ENCODE assay signal across 10 cellular contexts in the genomic region with DNA sequence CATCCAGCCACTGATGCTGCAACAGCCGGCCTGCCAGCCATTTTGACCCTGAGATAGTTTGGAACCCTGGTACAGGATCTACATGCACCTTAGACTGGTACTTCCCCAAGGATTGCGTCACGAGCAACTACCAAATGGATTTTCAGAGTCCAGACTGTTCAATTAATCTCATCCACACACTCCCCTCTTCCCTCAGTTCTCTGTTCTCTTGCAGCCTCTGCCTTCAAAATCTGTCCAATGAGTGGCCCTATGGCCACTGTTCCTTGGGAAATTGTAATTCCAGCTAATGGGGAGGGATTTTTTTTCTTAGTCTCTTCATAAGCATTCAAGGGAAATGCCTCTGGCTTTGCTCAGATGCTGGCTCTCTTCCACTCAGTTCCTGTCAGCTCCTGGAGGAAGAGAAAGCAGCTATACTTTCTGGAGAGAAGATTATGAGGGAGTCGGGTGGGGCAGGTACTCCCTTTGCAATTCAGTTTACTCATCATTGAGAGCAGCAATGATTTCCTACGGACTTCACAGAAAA. TPM values are rescaled to one million over a fixed set of nuclear protein-coding genes. Genes with fewer than 3 reads are reported as not detected.
DNase-seq lines count a peak whose midpoint lies in the region; ATAC-seq, FAIRE-seq and TF ChIP-seq lines count a peak whose summit lies in the region.
"Had no signal": no experiment of that assay in that cellular context is flagged by ENCODE, and none has a peak within 500 bp of the region (broad histone marks: within the 10 kb centered on the region; RNA-seq: fewer than 3 reads in every experiment).

No MANE protein-coding gene starts in this region.

- no peak overlapping the region for H3K9ac ChIP-seq in HepG2 (ENCODE audit: insufficient read depth, low read depth, low read length)

- 23% methylated on average over 5 of the region's 5 CpGs for WGBS in HepG2 (ENCODE audit: low lambda C conversion rate)

- no peaks in the 10 kb centered on the region for H3K36me3 Mint-ChIP-seq in CD14-positive monocyte

- H3K4me2 ChIP-seq in HepG2 (ENCODE audit: low read depth, low read length): no peak overlapping the region

- H3K4me3 Mint-ChIP-seq in CD14-positive monocyte: no peak overlapping the region
- H3K4me3 Mint-ChIP-seq: central memory CD8-positive, alpha-beta T cell had no signal

- TF ChIP-seq POLR2A in HepG2 (IDR thresholded peaks at IDR 0.05; ENCODE audit: insufficient read depth in 1 of 2, low read depth in 2 of 2, low read length in 2 of 2): no peak

- H3K27ac ChIP-seq in HepG2 (ENCODE audit: extremely low read length, insufficient read depth, low read length) (no peak overlapping the region), tibial artery (peak overlapping the region; percentile 28 to 33)

- in situ Hi-C loops in HepG2 (cut with HindIII; ENCODE audit: extremely low pct_ligation_motif_present, low pct_unique_long_range_greater_than_20kb): no loop called here

- no peaks in the 10 kb centered on the region for H4K20me1 ChIP-seq in HepG2 (ENCODE audit: insufficient read depth, low read length)

- no peak for TF ChIP-seq CTCF in choroid plexus epithelial cell (conservative IDR thresholded peaks at IDR 0.05; ENCODE audit: low read depth, low read length)
- no peak for TF ChIP-seq CTCF in HepG2 (CRISPR knock-in tag; IDR thresholded peaks at IDR 0.05)
- no peak for TF ChIP-seq CTCF in tibial artery (IDR thresholded peaks at IDR 0.05)
- no peak for TF ChIP-seq CTCF in CD14-positive monocyte (IDR thresholded peaks at IDR 0.05)

- no peak for FAIRE-seq in HepG2 (lab: Jason Lieb, UNC)

- peaks cover 12 to 35% (median 21%) of the 10 kb centered on the region in 7 donors for H3K9me3 Mint-ChIP-seq in CD14-positive monocyte

- no peak for TF ChIP-seq EP300 in HepG2 (IDR thresholded peaks at IDR 0.05; ENCODE audit: low read depth in 2 of 2, low read length in 2 of 2)
- no peak for TF ChIP-seq EP300 in HepG2 (CRISPR knock-in tag; IDR thresholded peaks at IDR 0.05; ENCODE audit: borderline replicate concordance)

- H2AFZ ChIP-seq in HepG2 (ENCODE audit: low read length): no peak overlapping the region

- H3K27ac Mint-ChIP-seq in CD14-positive monocyte: peak overlapping the region in 1 of 7 donors; percentile 8

- DNase-seq in HT1080 (ENCODE audit: low read depth): peak; percentile 98
- DNase-seq in choroid plexus epithelial cell (ENCODE audit: low read depth): peak; percentile 94
- no peak for DNase-seq in HepG2 (ENCODE audit: low spot score)
- DNase-seq in tibial artery: peak; percentile 73 to 78
- DNase-seq in NCI-H2081 treated with DMSO at 0.1 percent for 48 hours (lab: John Stamatoyannopoulos, UW): no peak
- no peak for DNase-seq in NCI-H2196 (lab: John Stamatoyannopoulos, UW; ENCODE audit: unreplicated experiment)
- DNase-seq in CD14-positive monocyte (ENCODE audit: low spot score): no peak
- no peak for DNase-seq in activated CD4-positive, alpha-beta T cell treated with anti-CD3 and anti-CD28 coated beads for 48 hours
- DNase-seq: NCI-H526 had no signal

- H3K9me3 ChIP-seq in HepG2 (ENCODE audit: low read length) (peaks cover 9% of the 10 kb centered on the region), tibial artery (peaks cover 0 to 4% (median 0%) of the 10 kb centered on the region in 3 donors)

- CTCF ChIA-PET in HepG2 (lab: Yijun Ruan, JAX; ENCODE audit: low intra/inter-chr PET ratio, low total read pairs): no interaction called here

- H3K27me3 ChIP-seq in HepG2 (ENCODE audit: control insufficient read depth in 1 of 2, insufficient read depth in 2 of 2, low read length in 2 of 2) (no peaks in the 10 kb centered on the region), tibial artery (no peaks in the 10 kb centered on the region)

- H3K4me1 Mint-ChIP-seq in CD14-positive monocyte: no peaks in the 10 kb centered on the region
- H3K4me1 Mint-ChIP-seq: central memory CD8-positive, alpha-beta T cell had no signal

- no peaks in the 10 kb centered on the region for H3K79me2 ChIP-seq in HepG2 (ENCODE audit: insufficient read depth, low read length)

- intact Hi-C loops in HepG2 (cut with micrococcal nuclease; ENCODE audit: unreplicated experiment): no loop called here
- intact Hi-C loops in tibial artery (cut with DNase I; ENCODE audit: low total_unique reads): no loop called here
- intact Hi-C loops in CD14-positive monocyte (cut with micrococcal nuclease): no loop called here

- H3K36me3 ChIP-seq in HepG2 (replicated peaks in 1 of 2; ENCODE audit: control insufficient read depth in 1 of 2, insufficient read depth in 2 of 2, low read length in 2 of 2) (no peaks in the 10 kb centered on the region), tibial artery (no peaks in the 10 kb centered on the region)

- ATAC-seq in HepG2: no peak

- no peak for TF ChIP-seq RAD21 in HepG2 (CRISPR knock-in tag; IDR thresholded peaks at IDR 0.05)

- H3K4me1 ChIP-seq in HepG2 (ENCODE audit: insufficient read depth, low read length) (peaks cover 7% of the 10 kb centered on the region; the same call in 1 of the 2 replicates), tibial artery (peaks cover 0 to 12% (median 5%) of the 10 kb centered on the region in 4 donors)

- no peaks in the 10 kb centered on the region for H3K27me3 Mint-ChIP-seq in CD14-positive monocyte (ENCODE audit: low read depth in 3 of 3)
- H3K27me3 Mint-ChIP-seq: central memory CD8-positive, alpha-beta T cell had no signal

- POLR2A ChIA-PET in HepG2 (lab: Yijun Ruan, JAX): no interaction called here

- no TSS peak for BruUV-seq in HepG2 (replicated peaks; lab: Mats Ljungman, UMichigan)

- H3K4me3 ChIP-seq in choroid plexus epithelial cell (ENCODE audit: low read depth, low read length) (no peak overlapping the region), HepG2 (replicated peaks in 1 of 3; ENCODE audit: insufficient read depth in 1 of 3, low read depth in 2 of 3, low read length in 3 of 3) (no peak overlapping the region), tibial artery (no peak overlapping the region)

TF ChIP-seq in HepG2, 621 proteins besides CTCF, POLR2A, EP300 and RAD21 (continues in another document):
- TF ChIP-seq CEBPB (IDR thresholded peaks at IDR 0.05; ENCODE audit: borderline replicate concordance, low read depth, low read length): peak; percentile 33; the same call in 1 of the 2 replicates

RNA-seq across cellular contexts. Expression of gene UAP1, which starts 19.8 kb away (rescaled TPM):
- 233 and 246 TPM in 2 replicates for total RNA-seq in HT1080 (2014; rRNA removed; shearing (Covaris generic))
- 258 and 278 TPM in 2 replicates for polyA plus RNA-seq in HT1080 (2015; cell fraction: cytosol; rRNA removed)
- 367 and 411 TPM in 2 replicates for polyA plus RNA-seq in HT1080 (2015; cell fraction: nucleus; rRNA removed)
- total RNA-seq in HepG2 (2016; rRNA removed; fragmentation: Illumina TruSeq; extraction: Trizol): 117 and 162 TPM in 2 replicates
- 62.4 and 68.0 TPM in 2 replicates for total RNA-seq in HepG2 (2016; cell fraction: cytosol; rRNA removed; fragmentation: Illumina TruSeq; extraction: Trizol; ENCODE audit: low read depth)
- total RNA-seq in HepG2 (2016; cell fraction: insoluble cytoplasmic fraction; rRNA removed; fragmentation: Illumina TruSeq; extraction: Trizol): 109 and 140 TPM in 2 replicates
- 135 and 144 TPM in 2 replicates for total RNA-seq in HepG2 (2016; cell fraction: membrane; rRNA removed; fragmentation: Illumina TruSeq; extraction: Trizol)
- 66.8 and 67.6 TPM in 2 replicates for total RNA-seq in HepG2 (2016; cell fraction: nucleus; rRNA removed; fragmentation: Illumina TruSeq; extraction: Trizol)
- polyA plus RNA-seq in HepG2 (2011; rRNA removed) (37.9 and 48.4 TPM in 2 replicates), CD14-positive monocyte (1 to 10 TPM; 5.9 to 7.2 TPM)
- 20.2 and 33.8 TPM in 2 replicates for polyA plus RNA-seq in HepG2 (2011; cell fraction: cytosol; rRNA removed)
- 18.1 and 22.9 TPM in 2 replicates for polyA plus RNA-seq in HepG2 (2011; cell fraction: nucleus; rRNA removed)
- polyA plus RNA-seq in HepG2 (2012): 51.4 and 61.8 TPM in 2 replicates
- polyA plus RNA-seq in HepG2 (2016; cell fraction: cytosol; fragmentation: Illumina TruSeq; extraction: Trizol; ENCODE audit: low read depth): 57.2 and 59.6 TPM in 2 replicates
- 107 and 111 TPM in 2 replicates for polyA plus RNA-seq in HepG2 (2016; cell fraction: insoluble cytoplasmic fraction; fragmentation: Illumina TruSeq; extraction: Trizol; ENCODE audit: low read depth)
- polyA plus RNA-seq in HepG2 (2016; cell fraction: membrane; fragmentation: Illumina TruSeq; extraction: Trizol; ENCODE audit: low read depth): 89.8 and 91.7 TPM in 2 replicates
- 62.8 and 91.5 TPM in 2 replicates for polyA plus RNA-seq in HepG2 (2016; cell fraction: nucleus; fragmentation: Illumina TruSeq; extraction: Trizol; ENCODE audit: insufficient read depth, low read depth)
- 19.0 and 32.6 TPM in 2 replicates for polyA minus RNA-seq in HepG2 (2011; rRNA and poly(A)+ RNA removed; ENCODE audit: low replicate concordance)
- 27.3 and 28.9 TPM in 2 replicates for polyA minus RNA-seq in HepG2 (2011; cell fraction: cytosol; rRNA and poly(A)+ RNA removed)
- 69.6 and 72.4 TPM in 2 replicates for polyA minus RNA-seq in HepG2 (2011; cell fraction: nucleus; rRNA and poly(A)+ RNA removed)

RNA-seq across cellular contexts. Expression of gene UHMK1, which starts 44.1 kb away (rescaled TPM):
- 48.4 and 58.0 TPM in 2 replicates for total RNA-seq in HT1080 (2014; rRNA removed; shearing (Covaris generic))
- 46.4 and 67.5 TPM in 2 replicates for polyA plus RNA-seq in HT1080 (2015; cell fraction: cytosol; rRNA removed)
- polyA plus RNA-seq in HT1080 (2015; cell fraction: nucleus; rRNA removed): 43.4 and 44.3 TPM in 2 replicates
- 20.0 and 27.9 TPM in 2 replicates for total RNA-seq in HepG2 (2016; rRNA removed; fragmentation: Illumina TruSeq; extraction: Trizol)
- total RNA-seq in HepG2 (2016; cell fraction: cytosol; rRNA removed; fragmentation: Illumina TruSeq; extraction: Trizol; ENCODE audit: low read depth): 3.5 and 4.0 TPM in 2 replicates
- total RNA-seq in HepG2 (2016; cell fraction: insoluble cytoplasmic fraction; rRNA removed; fragmentation: Illumina TruSeq; extraction: Trizol): 20.4 and 26.7 TPM in 2 replicates
- total RNA-seq in HepG2 (2016; cell fraction: membrane; rRNA removed; fragmentation: Illumina TruSeq; extraction: Trizol): 17.2 and 20.4 TPM in 2 replicates
- 23.7 and 26.0 TPM in 2 replicates for total RNA-seq in HepG2 (2016; cell fraction: nucleus; rRNA removed; fragmentation: Illumina TruSeq; extraction: Trizol)
- 10.4 and 12.9 TPM in 2 replicates for polyA plus RNA-seq in HepG2 (2011; rRNA removed)
- polyA plus RNA-seq in HepG2 (2011; cell fraction: cytosol; rRNA removed): 3.4 and 6.0 TPM in 2 replicates
- polyA plus RNA-seq in HepG2 (2011; cell fraction: nucleus; rRNA removed): 7.7 and 10.2 TPM in 2 replicates
- 11.3 and 12.7 TPM in 2 replicates for polyA plus RNA-seq in HepG2 (2012)
- 1.5 TPM in 2 replicates for polyA plus RNA-seq in HepG2 (2016; cell fraction: cytosol; fragmentation: Illumina TruSeq; extraction: Trizol; ENCODE audit: low read depth)
- polyA plus RNA-seq in HepG2 (2016; cell fraction: insoluble cytoplasmic fraction; fragmentation: Illumina TruSeq; extraction: Trizol; ENCODE audit: low read depth): 18.7 and 19.2 TPM in 2 replicates
- 6.1 and 6.5 TPM in 2 replicates for polyA plus RNA-seq in HepG2 (2016; cell fraction: membrane; fragmentation: Illumina TruSeq; extraction: Trizol; ENCODE audit: low read depth)
- polyA plus RNA-seq in HepG2 (2016; cell fraction: nucleus; fragmentation: Illumina TruSeq; extraction: Trizol; ENCODE audit: insufficient read depth, low read depth): 21.4 and 22.7 TPM in 2 replicates
- 18.6 and 61.3 TPM in 2 replicates for polyA minus RNA-seq in HepG2 (2011; rRNA and poly(A)+ RNA removed; ENCODE audit: low replicate concordance)
- polyA minus RNA-seq in HepG2 (2011; cell fraction: cytosol; rRNA and poly(A)+ RNA removed): 13.9 and 17.8 TPM in 2 replicates
- polyA minus RNA-seq in HepG2 (2011; cell fraction: nucleus; rRNA and poly(A)+ RNA removed): 37.1 and 40.5 TPM in 2 replicates
- 10 to 100 TPM; 27.7 to 38.2 TPM for polyA plus RNA-seq in CD14-positive monocyte

Comparison
In these comparisons a context has a peak if more than half of its experiments do, and no peak if none do; other contexts are left out.
1. DNase-seq: peak in HT1080 (single experiment), choroid plexus epithelial cell (single experiment) and tibial artery (2 of 2); none in HepG2 (single experiment), NCI-H2081 treated with DMSO at 0.1 percent for 48 hours (single experiment), NCI-H2196 (single experiment), CD14-positive monocyte (single experiment) and activated CD4-positive, alpha-beta T cell treated with anti-CD3 and anti-CD28 coated beads for 48 hours (single experiment).